10 cellular contexts compared by ENCODE assay signal in the genomic region with DNA sequence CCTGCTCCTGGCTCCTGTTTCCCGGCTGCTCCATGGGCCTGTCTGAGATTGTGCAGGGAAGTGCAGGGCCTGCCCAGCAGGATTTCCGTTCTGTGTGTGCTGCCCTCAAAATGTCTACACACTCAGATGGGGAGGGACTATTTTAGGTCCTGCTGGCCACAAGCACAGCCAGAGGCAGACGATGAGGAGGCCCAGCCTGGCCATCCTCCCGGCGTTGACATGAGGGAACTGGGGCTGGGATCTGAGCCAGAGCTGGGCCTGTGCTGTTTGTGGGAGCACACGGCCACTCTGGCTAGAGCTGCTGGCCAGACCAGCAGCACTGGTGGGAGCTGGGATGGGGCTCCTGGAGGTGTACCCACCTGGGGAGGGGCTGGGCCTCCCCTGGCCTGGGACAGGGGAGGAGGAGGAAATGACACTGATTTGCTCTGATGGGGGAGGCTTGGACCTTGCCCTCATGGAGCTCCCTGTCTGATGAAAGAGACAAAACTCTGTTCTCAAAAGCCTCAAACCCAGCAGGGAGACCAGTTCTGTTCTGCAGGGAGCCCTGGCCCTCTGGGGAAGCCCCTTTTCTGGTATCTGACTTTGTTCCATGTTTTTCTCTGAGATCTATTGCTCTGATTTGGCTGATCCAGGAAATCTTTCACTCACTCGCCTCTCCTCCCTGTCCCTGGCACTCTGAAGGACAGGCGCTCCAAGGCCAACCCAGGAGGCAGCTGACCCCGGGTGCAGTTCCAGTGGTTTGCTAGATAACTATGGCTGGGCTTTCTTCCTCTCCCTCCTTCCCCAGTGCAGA.
DNase-seq lines count a peak whose midpoint lies in the region; ATAC-seq and TF ChIP-seq lines count a peak whose summit lies in the region.
"Had no signal": no experiment of that assay in that cellular context is flagged by ENCODE, and none has a peak within 500 bp of the region (broad histone marks: within the 10 kb centered on the region; RNA-seq: fewer than 3 reads in every experiment).

No MANE protein-coding gene starts in this region.

- ATAC-seq in HG03469 (IDR thresholded peaks at IDR 0.05; ENCODE audit: unreplicated experiment) = no peak
- ATAC-seq: CD8-positive, alpha-beta T cell had no signal

- no peak for TF ChIP-seq EP300 in ovary (IDR thresholded peaks at IDR 0.05)

- intact Hi-C loops in ovary (cut with DNase I) = no loop called here

- DNase-seq in AG10803 (ENCODE audit: low read depth) (peak; percentile 88), amygdala (lab: John Stamatoyannopoulos, UW) (peak in 32 of 56 donors; percentile 21 to 79 (median 51)), cardiac muscle cell (ENCODE audit: low read depth in 1 of 2, low spot score in 1 of 2) (peak; percentile 39 to 97), ovary (peak in 4 of 5 donors; percentile 28 to 63 (median 43)), NCI-H2029 (lab: John Stamatoyannopoulos, UW) (no peak), NAMALWA (ENCODE audit: low spot score) (no peak)
- no peak for DNase-seq in activated naive CD4-positive, alpha-beta T cell treated with anti-CD3 and anti-CD28 coated beads, Interleukin-2, amount 50 U/mL, for 16 hours
- DNase-seq: NCI-H524 treated with DMSO at 0.1 percent for 48 hours had no signal

- peaks cover 12% of the 10 kb centered on the region for H3K4me1 ChIP-seq in cardiac muscle cell (ENCODE audit: low read depth)
- H3K4me1 ChIP-seq in ovary (ENCODE audit: insufficient read depth) = peaks cover 5% of the 10 kb centered on the region

- H3K9me3 ChIP-seq in cardiac muscle cell (ENCODE audit: low read depth) = no peaks in the 10 kb centered on the region
- H3K9me3 ChIP-seq in ovary = no peaks in the 10 kb centered on the region

- peak overlapping the region; percentile 68 for H3K27ac ChIP-seq in cardiac muscle cell
- H3K27ac ChIP-seq in ovary = no peak overlapping the region

- no peak overlapping the region for H3K4me3 ChIP-seq in AG10803 (ENCODE audit: low read length)
- H3K4me3 ChIP-seq in cardiac muscle cell = no peak overlapping the region
- no peak overlapping the region for H3K4me3 ChIP-seq in ovary

- no peak for TF ChIP-seq POLR2A in ovary (IDR thresholded peaks at IDR 0.05)

- 34 to 39% (median 35%) methylated on average over 7 to 9 of the region's 9 CpGs for WGBS in ovary, 3 donors

- H3K36me3 ChIP-seq in cardiac muscle cell (no peaks in the 10 kb centered on the region), ovary (no peaks in the 10 kb centered on the region)

- no peak for TF ChIP-seq CTCF in AG10803 (conservative IDR thresholded peaks at IDR 0.05; ENCODE audit: low read length)
- no peak for TF ChIP-seq CTCF in cardiac muscle cell (IDR thresholded peaks at IDR 0.05; ENCODE audit: low read depth, low read length)
- TF ChIP-seq CTCF in ovary (IDR thresholded peaks at IDR 0.05) = no peak

- no peaks in the 10 kb centered on the region for H3K27me3 ChIP-seq in cardiac muscle cell
- no peaks in the 10 kb centered on the region for H3K27me3 ChIP-seq in ovary

Comparison
In these comparisons a context has a peak if more than half of its experiments do, and no peak if none do; other contexts are left out.
1. DNase-seq: peak in AG10803 (single experiment), amygdala (32 of 56), cardiac muscle cell (2 of 2) and ovary (4 of 5); none in activated naive CD4-positive, alpha-beta T cell treated with anti-CD3 and anti-CD28 coated beads, Interleukin-2, amount 50 U/mL, for 16 hours (single experiment), NCI-H2029 (single experiment) and NAMALWA (single experiment).